ENCODE assay signal across 11 cellular contexts in genomic region chr9:122506964-122507363, GRCh38. TPM values are rescaled to one million over a fixed set of nuclear protein-coding genes. Genes with fewer than 3 reads are reported as not detected.
"Had no signal": no experiment of that assay in that cellular context is flagged by ENCODE, and none has a peak within 500 bp of the region (broad histone marks: within the 10 kb centered on the region; RNA-seq: fewer than 3 reads in every experiment).

No MANE protein-coding gene starts in this region.

- FAIRE-seq: H1, H54 had no signal

- H3K4me2 ChIP-seq: GM23338 had no signal

- H3K9me3 ChIP-seq: HAP-1 had no signal

- DNase-seq: GM23248, GOT3, H7, H9, HCEC 1CT, HFFc6 had no signal

- H3K4me3 ChIP-seq: GM23248, GM23338, HAP-1 had no signal

- H3K27ac ChIP-seq: GM23248 had no signal

- H3K4me1 ChIP-seq: HAP-1 had no signal

- ATAC-seq: GM23338, HCT116 had no signal

- H2AFZ ChIP-seq: GM23248, GM23338 had no signal

- H3K9ac ChIP-seq: GM23248 had no signal

- H3K36me3 ChIP-seq: HAP-1 had no signal

RNA-seq across cellular contexts. Expression of gene OR1J2, which starts 3.6 kb away (rescaled TPM):
- total RNA-seq: GM23338, H1, H7, H9, HFFc6 had no signal
- polyA plus RNA-seq: GM23338, H1 had no signal

RNA-seq across cellular contexts. Expression of gene OR1J4, which starts 12.0 kb away (rescaled TPM):
- total RNA-seq: GM23338, H1, H7, H9, HFFc6 had no signal
- polyA plus RNA-seq: GM23338, H1 had no signal

RNA-seq across cellular contexts. Expression of gene OR1N1, which starts 20.1 kb away (rescaled TPM):
- total RNA-seq: GM23248, GM23338, H1, H7, H9, HFFc6 had no signal
- polyA plus RNA-seq: GM23248, GM23338, H1 had no signal

RNA-seq across cellular contexts. Expression of gene OR1J1, which starts 29.2 kb away (rescaled TPM):
- total RNA-seq: GM23248, GM23338, H1, H7, H9, HFFc6 had no signal
- polyA plus RNA-seq: GM23338, H1 had no signal

RNA-seq across cellular contexts. Expression of gene OR1N2, which starts 45.9 kb away (rescaled TPM):
- total RNA-seq: GM23248, GM23338, H1, H7, H9, HFFc6 had no signal
- polyA plus RNA-seq: GM23248, GM23338, H1 had no signal
